In the genomic region with DNA sequence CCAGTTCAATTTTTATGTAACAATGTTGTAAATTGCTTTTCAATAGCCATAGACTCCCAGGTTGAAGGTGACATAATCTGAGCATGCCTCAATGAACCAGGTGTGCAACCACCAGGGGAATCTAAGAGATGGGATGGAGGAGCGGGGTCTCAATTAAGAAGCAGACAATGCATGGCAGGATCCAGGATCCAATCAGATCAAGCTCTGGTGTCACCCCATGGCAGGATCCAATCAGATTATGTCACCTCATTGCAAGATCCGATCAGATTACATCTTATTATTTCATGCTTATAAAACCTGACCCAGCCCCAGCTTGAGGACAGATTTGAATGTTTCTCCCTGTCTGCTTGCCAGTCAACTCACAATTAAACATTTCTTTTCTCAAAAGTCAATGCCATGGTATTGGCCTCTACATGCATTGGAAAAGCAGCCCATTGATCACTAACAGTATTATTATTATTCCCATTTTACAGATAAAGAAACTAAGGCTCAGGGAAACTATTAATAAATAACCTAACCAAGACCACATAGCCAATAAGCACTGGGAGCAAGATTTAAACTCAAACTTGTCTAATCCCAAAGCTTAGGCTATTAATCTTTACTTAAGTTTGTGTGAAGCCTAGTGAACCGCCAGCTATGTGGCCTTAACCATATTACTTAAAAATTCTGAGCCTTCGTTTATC, we compare ENCODE assay signal across 18 cellular contexts.
"Had no signal": no experiment of that assay in that cellular context is flagged by ENCODE, and none has a peak within 500 bp of the region (broad histone marks: within the 10 kb centered on the region; RNA-seq: fewer than 3 reads in every experiment).

No MANE protein-coding gene starts in this region.

- H3K27me3 ChIP-seq: brain microvascular endothelial cell, esophagus muscularis mucosa, hepatocyte, uterus had no signal

- H3K27ac ChIP-seq: brain microvascular endothelial cell, coronary artery, tibial artery had no signal

- FAIRE-seq: TTC549 had no signal

- H3K4me1 ChIP-seq: tibial artery, uterus had no signal

- H3K36me3 ChIP-seq: brain microvascular endothelial cell, esophagus muscularis mucosa, left ventricle myocardium inferior, tibial artery, uterus had no signal

- H3K4me3 ChIP-seq: coronary artery, esophagus muscularis mucosa, hepatocyte, left ventricle myocardium inferior, tibial artery, uterus had no signal

- H2AFZ ChIP-seq: hepatocyte had no signal

- H3K9me3 ChIP-seq: esophagus muscularis mucosa, left ventricle myocardium inferior, tibial artery, uterus had no signal

- ATAC-seq: natural killer cell treated with Interleukin-12 subunit alpha and Interleukin-12 subunit beta and Interleukin-15 and Interleukin-18, amount 100 ng/mL, for 72 hours had no signal

- DNase-seq: activated CD4-positive, alpha-beta T cell treated with anti-CD3 and anti-CD28 coated beads, Interleukin-2, amount 10 ng/mL, durations not matched to agents 24 days and 14 days; activated CD4-positive, CD25-positive, alpha-beta regulatory T cell; activated naive CD4-positive, alpha-beta T cell; activated naive CD8-positive, alpha-beta T cell treated with anti-CD3 and anti-CD28 coated beads, Interleukin-2, amount 10 ng/mL, durations not matched to agents 7 days and 5 days; brain microvascular endothelial cell; effector CD4-positive, alpha-beta T cell; left ventricle myocardium inferior; occipital lobe; stimulated activated CD4-positive, alpha-beta T cell treated with anti-CD3 and anti-CD28 coated beads, Interleukin-15, amount 100 ng/mL, for 24 hours; stimulated activated CD4-positive, alpha-beta T cell treated with anti-CD3 and anti-CD28 coated beads, Interleukin-4, amount 100 ng/mL, for 24 hours; stimulated activated naive CD4-positive, alpha-beta T cell; tibial artery; uterus had no signal

- H3K79me2 ChIP-seq: hepatocyte had no signal

- H3K4me2 ChIP-seq: hepatocyte had no signal
